In the genomic region with DNA sequence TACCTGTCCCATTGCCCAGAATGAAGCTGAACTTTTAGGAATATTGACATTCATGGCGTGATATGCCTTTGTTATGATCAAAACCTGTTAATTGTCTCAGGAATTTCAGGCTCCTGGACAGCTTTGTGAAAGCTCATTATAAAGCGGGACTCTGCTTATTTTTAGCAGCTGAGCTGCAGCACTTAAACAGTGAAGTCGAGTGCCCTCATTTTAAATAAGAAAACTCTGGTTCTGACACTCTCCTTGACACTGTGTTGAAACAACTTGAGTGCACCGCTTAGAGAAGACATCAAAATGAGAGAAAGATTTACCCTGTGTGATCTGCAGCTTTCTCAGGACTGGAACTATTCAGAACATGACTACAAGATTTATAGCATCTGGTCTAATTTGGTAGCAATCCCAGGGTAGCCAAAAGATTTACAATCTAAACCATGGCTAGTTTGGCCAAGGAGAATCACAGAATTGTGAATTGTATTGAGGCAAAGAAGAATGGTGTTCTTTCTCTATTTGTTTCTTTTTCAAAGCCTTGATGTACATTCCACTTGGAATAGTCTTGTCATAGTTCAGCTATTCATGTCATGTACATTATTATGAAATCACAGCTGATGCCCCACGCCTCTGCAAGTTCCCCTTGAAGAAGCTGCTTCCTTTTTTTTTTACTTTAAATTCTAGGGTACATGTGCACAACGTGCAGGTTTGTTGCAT, we compare ENCODE assay signal across 17 cellular contexts. TPM values are rescaled to one million over a fixed set of nuclear protein-coding genes. Genes with fewer than 3 reads are reported as not detected.
DNase-seq lines count a peak whose midpoint lies in the region; TF ChIP-seq lines count a peak whose summit lies in the region.
"Had no signal": no experiment of that assay in that cellular context is flagged by ENCODE, and none has a peak within 500 bp of the region (broad histone marks: within the 10 kb centered on the region; RNA-seq: fewer than 3 reads in every experiment).

No MANE protein-coding gene starts in this region.

- no peak overlapping the region for H4K8ac ChIP-seq in H9 (replicated peaks; ENCODE audit: insufficient read length, low read depth, low read length)

- H2AFZ ChIP-seq in H9 (ENCODE audit: low read length) (no peak overlapping the region), fibroblast of lung (ENCODE audit: low read length) (no peak overlapping the region)

- peaks cover 13 to 17% of the 10 kb centered on the region in 2 experiments for H3K9me3 Mint-ChIP-seq in H9

- H3K36me3 Mint-ChIP-seq in H9 (ENCODE audit: insufficient read depth in 1 of 3, low read depth in 3 of 3) = peaks cover 63 to 71% (median 66%) of the 10 kb centered on the region in 3 experiments
- H3K36me3 Mint-ChIP-seq: stimulated activated effector memory CD8-positive, alpha-beta T cell treated with anti-CD3 and anti-CD28 coated beads, Interleukin-12 subunit alpha, Interleukin-12 subunit beta, amount 100 ng/mL, for 72 hours had no signal

- H4K20me1 ChIP-seq in H9 (ENCODE audit: control insufficient read depth, insufficient read depth, insufficient read length) (no peaks in the 10 kb centered on the region), fibroblast of lung (ENCODE audit: control insufficient read depth, extremely low read depth, insufficient read depth, low read length) (no peaks in the 10 kb centered on the region)

- H4K5ac ChIP-seq in H9 (ENCODE audit: insufficient read length, low read depth, low read length) = no peak overlapping the region

- no peak overlapping the region for H4K91ac ChIP-seq in H9 (ENCODE audit: insufficient read length, low read depth, low read length)

- no peaks in the 10 kb centered on the region for H3K36me3 ChIP-seq in SJSA1
- no peaks in the 10 kb centered on the region for H3K36me3 ChIP-seq in fibroblast of lung (ENCODE audit: control insufficient read depth, insufficient read depth, low read length)
- H3K36me3 ChIP-seq: gastrocnemius medialis, tibial nerve had no signal

- H2BK20ac ChIP-seq in H9 (ENCODE audit: low read depth, low read length, poor library complexity, severe bottlenecking) = no peak overlapping the region

- H3K4ac ChIP-seq in H9 (ENCODE audit: low read depth, low read length) = no peak overlapping the region

- no peak overlapping the region for H3K27ac ChIP-seq in AG04450 (ENCODE audit: low read depth, low read length)
- peak overlapping the region; percentile 3 for H3K27ac ChIP-seq in H9 (ENCODE audit: insufficient read length, low read depth, low read length)
- H3K27ac ChIP-seq in SJSA1 = peak overlapping the region; percentile 14; the same call in 1 of the 2 replicates
- H3K27ac ChIP-seq in fibroblast of lung (ENCODE audit: insufficient read depth, low read length) = no peak overlapping the region
- H3K27ac ChIP-seq: gastrocnemius medialis, tibial nerve had no signal

- H2BK12ac ChIP-seq in H9 (ENCODE audit: insufficient read length, low read depth, low read length) = no peak overlapping the region

- H2BK15ac ChIP-seq in H9 (ENCODE audit: low read depth, low read length) = no peak overlapping the region

- H3K23ac ChIP-seq in H9 (ENCODE audit: insufficient read length, low read depth, low read length) = no peak overlapping the region

- H3K4me2 ChIP-seq in H9 (ENCODE audit: insufficient read depth, insufficient read length, low read length) (no peak overlapping the region), fibroblast of lung (ENCODE audit: extremely low read depth, insufficient read depth, low read length) (no peak overlapping the region)

- H2AK5ac ChIP-seq in H9 (ENCODE audit: insufficient read length, low read length) = no peak overlapping the region

- H3K4me1 Mint-ChIP-seq in H9 = peaks cover 58 to 71% of the 10 kb centered on the region in 2 experiments
- H3K4me1 Mint-ChIP-seq: memory B cell; stimulated activated effector memory CD8-positive, alpha-beta T cell treated with anti-CD3 and anti-CD28 coated beads, Interleukin-12 subunit alpha, Interleukin-12 subunit beta, amount 100 ng/mL, for 72 hours had no signal

- no peaks in the 10 kb centered on the region; the same call in 1 of the 2 replicates for H3K9me3 ChIP-seq in AG04450 (ENCODE audit: control insufficient read depth, insufficient read depth, low read length)
- peaks cover 4% of the 10 kb centered on the region for H3K9me3 ChIP-seq in H9 (ENCODE audit: control insufficient read depth, low read depth, low read length)
- no peaks in the 10 kb centered on the region; the same call in 1 of the 2 replicates for H3K9me3 ChIP-seq in SJSA1 (replicated peaks)
- no peaks in the 10 kb centered on the region for H3K9me3 ChIP-seq in fibroblast of lung (ENCODE audit: control insufficient read depth, insufficient read depth, low read depth, low read length)
- H3K9me3 ChIP-seq: gastrocnemius medialis had no signal

- POLR2A ChIA-PET in AG04450 (lab: Yijun Ruan, JAX) = no interaction called here

- no peak overlapping the region for H2BK5ac ChIP-seq in H9 (ENCODE audit: insufficient read length, low read length)

- no peak overlapping the region for H3K4me3 Mint-ChIP-seq in H9
- H3K4me3 Mint-ChIP-seq: activated CD8-positive, alpha-beta T cell treated with anti-CD3 and anti-CD28 coated beads, Interleukin-2, amount 10 ng/mL, durations not matched to agents 7 days and 5 days; memory B cell; stimulated activated effector memory CD8-positive, alpha-beta T cell treated with anti-CD3 and anti-CD28 coated beads, Interleukin-12 subunit alpha, Interleukin-12 subunit beta, amount 100 ng/mL, for 72 hours had no signal

- WGBS in H9 (ENCODE audit: extremely low coverage, insufficient read length, low lambda C conversion rate) = no CpG with 5 or more reads among the region's 6 CpGs

- DNase-seq in AG04450 (ENCODE audit: low read depth, low spot score) = peak; percentile 33
- DNase-seq in H9 = no peak
- DNase-seq in SJSA1 (ENCODE audit: low read depth in 1 of 2, low spot score in 2 of 2) = peak in 1 of 2 experiments; percentile 30
- peak; percentile 47 to 76 for DNase-seq in fibroblast of lung (ENCODE audit: low read depth in 2 of 2)
- no peak for DNase-seq in KG1 (lab: John Stamatoyannopoulos, UW)
- DNase-seq in hypothalamus (lab: John Stamatoyannopoulos, UW) = no peak
- DNase-seq in NCI-H2196 treated with DMSO at 0.1 percent for 48 hours (lab: John Stamatoyannopoulos, UW; ENCODE audit: unreplicated experiment) = no peak
- DNase-seq in germinal center (ENCODE audit: low spot score) = no peak
- DNase-seq: activated CD8-positive, alpha-beta T cell treated with anti-CD3 and anti-CD28 coated beads, Interleukin-2, amount 10 ng/mL, durations not matched to agents 7 days and 5 days; amniotic stem cell; gastrocnemius medialis; NCI-H1105 had no signal

- H3K56ac ChIP-seq in H9 (ENCODE audit: insufficient read length, low read depth, low read length) = no peak overlapping the region

- peaks cover 5% of the 10 kb centered on the region for H3K79me1 ChIP-seq in H9 (ENCODE audit: insufficient read depth, low read depth, low read length, poor library complexity, severe bottlenecking)

- no peak overlapping the region for H3K18ac ChIP-seq in H9 (ENCODE audit: insufficient read length, low read depth, low read length)

- H3K27ac Mint-ChIP-seq in H9 = no peak overlapping the region
- H3K27ac Mint-ChIP-seq: activated CD8-positive, alpha-beta T cell treated with anti-CD3 and anti-CD28 coated beads, Interleukin-2, amount 10 ng/mL, durations not matched to agents 7 days and 5 days; activated T-helper 2 cell treated with anti-CD3 and anti-CD28 coated beads, Interferon-gamma antibody, Interleukin-2, Interleukin-4, amounts not matched to agents 10 μg/mL and 5 μg/mL and 100 μg/mL, durations not matched to agents 14 hours and 24 hours and 36 hours; memory B cell; stimulated activated effector memory CD8-positive, alpha-beta T cell treated with anti-CD3 and anti-CD28 coated beads, Interleukin-12 subunit alpha, Interleukin-12 subunit beta, amount 100 ng/mL, for 72 hours had no signal

- CTCF ChIA-PET in AG04450 (lab: Charles Lee) = interaction anchor here (1.7 kb wide), 1 partner anchor 58 kb away, joined by 6 read pairs; no protein-coding TSS in a partner anchor

- no peak overlapping the region for H3K14ac ChIP-seq in H9 (ENCODE audit: insufficient read depth, low read length)

- no peak overlapping the region for H3K4me3 ChIP-seq in AG04450 (ENCODE audit: low read depth, low read length)
- no peak overlapping the region for H3K4me3 ChIP-seq in SJSA1
- H3K4me3 ChIP-seq in fibroblast of lung (replicated peaks in 1 of 4; ENCODE audit: control extremely low read depth in 1 of 4, insufficient read depth in 1 of 4, low read depth in 3 of 4, low read length in 4 of 4) = no peak overlapping the region
- H3K4me3 ChIP-seq: gastrocnemius medialis, tibial nerve had no signal

- no peaks in the 10 kb centered on the region for H3K27me3 Mint-ChIP-seq in H9 (ENCODE audit: low read depth)

- H3K79me2 ChIP-seq in H9 (ENCODE audit: insufficient read depth, low read length) = peaks cover 5% of the 10 kb centered on the region; the same call in 1 of the 2 replicates
- H3K79me2 ChIP-seq in fibroblast of lung (ENCODE audit: control insufficient read depth, insufficient read depth, low read length) = no peaks in the 10 kb centered on the region

- H3K23me2 ChIP-seq in H9 (ENCODE audit: insufficient read length, low read depth, low read length, poor library complexity, severe bottlenecking) = no peaks in the 10 kb centered on the region

- no peak for TF ChIP-seq CTCF in AG04450 (IDR thresholded peaks at IDR 0.05; ENCODE audit: low read depth, low read length)
- no peak for TF ChIP-seq CTCF in H9 (conservative IDR thresholded peaks at IDR 0.05)
- TF ChIP-seq CTCF in fibroblast of lung (conservative IDR thresholded peaks at IDR 0.05 in 1 of 2, IDR thresholded peaks at IDR 0.05 in 1 of 2; ENCODE audit: low read depth in 1 of 2, low read length in 2 of 2) = no peak

- H3K9ac ChIP-seq in H9 (ENCODE audit: extremely low read depth, insufficient read length, low read length) = no peak overlapping the region
- no peak overlapping the region for H3K9ac ChIP-seq in fibroblast of lung (ENCODE audit: insufficient read depth, low read length)

- H3K27me3 ChIP-seq in AG04450 (ENCODE audit: control insufficient read depth, insufficient read depth, low read length) (no peaks in the 10 kb centered on the region), H9 (ENCODE audit: insufficient read depth, low read length) (no peaks in the 10 kb centered on the region), SJSA1 (replicated peaks) (no peaks in the 10 kb centered on the region), fibroblast of lung (ENCODE audit: control insufficient read depth, insufficient read depth, low read length) (peaks cover 2% of the 10 kb centered on the region)
- H3K27me3 ChIP-seq: tibial nerve had no signal

- no peak overlapping the region for H3T11ph ChIP-seq in H9 (ENCODE audit: low read length)

- peaks cover 25% of the 10 kb centered on the region for H3K4me1 ChIP-seq in H9 (ENCODE audit: insufficient read depth, low read length)
- H3K4me1 ChIP-seq in SJSA1 (replicated peaks) = peaks cover 19% of the 10 kb centered on the region
- H3K4me1 ChIP-seq in fibroblast of lung (ENCODE audit: control insufficient read depth, extremely low read depth, insufficient read depth, low read length) = no peaks in the 10 kb centered on the region
- H3K4me1 ChIP-seq: gastrocnemius medialis, tibial nerve had no signal

- H2BK120ac ChIP-seq in H9 (ENCODE audit: low read depth, low read length, poor library complexity, severe bottlenecking) = no peak overlapping the region

RNA-seq across cellular contexts. Expression of a gene that starts 38.7 kb away (rescaled TPM):
- polyA plus RNA-seq in AG04450 (2011; rRNA removed) (0.24 and 0.37 TPM in 2 replicates), fibroblast of lung (0.01 and 0.08 TPM in 2 replicates)
- 0.43 and 0.83 TPM in 2 replicates for polyA minus RNA-seq in AG04450 (2011; rRNA and poly(A)+ RNA removed)
- total RNA-seq in H9 (2021) (41.9 and 44.3 TPM in 2 replicates), fibroblast of lung (under 0.01 TPM in 1 of 2 replicates, not detected in the other)
- total RNA-seq in SJSA1 (2014; rRNA removed; shearing (Covaris generic)) = 0.03 and 0.34 TPM in 2 replicates
- 0.01 and 0.06 TPM in 2 replicates for polyA plus RNA-seq in fibroblast of lung (2012)
- polyA minus RNA-seq in fibroblast of lung (ENCODE audit: low replicate concordance) = 0.08 TPM in 1 of 2 replicates, not detected in the other
- total RNA-seq: activated CD8-positive, alpha-beta T cell treated with anti-CD3 and anti-CD28 coated beads, Interleukin-2, amount 10 ng/mL, durations not matched to agents 7 days and 5 days; activated T-helper 2 cell treated with anti-CD3 and anti-CD28 coated beads, Interferon-gamma antibody, Interleukin-2, Interleukin-4, amounts not matched to agents 10 μg/mL and 5 μg/mL and 100 μg/mL, durations not matched to agents 14 hours and 24 hours and 36 hours; gastrocnemius medialis had no signal
- polyA plus RNA-seq: HepG2 had no signal

Comparison
In these comparisons a context has a peak if more than half of its experiments do, and no peak if none do; other contexts are left out.
1. DNase-seq: peak in AG04450 (single experiment) and fibroblast of lung (2 of 2); none in H9 (single experiment), KG1 (single experiment), hypothalamus (0 of 51), NCI-H2196 treated with DMSO at 0.1 percent for 48 hours (single experiment) and germinal center (single experiment).
2. H3K27ac ChIP-seq: peak in H9 (single experiment) and SJSA1 (single experiment); none in AG04450 (single experiment) and fibroblast of lung (single experiment).
3. RNA of a gene that starts 38.7 kb away (total RNA-seq): 41.9 to 44.3 TPM in H9; 0.03 to 0.34 TPM in SJSA1 and under 0.01 TPM in fibroblast of lung; every median in the first group is over 10 times any median in the second.